ENCODE assay signal across 8 cellular contexts in genomic region chr12:32755654-32756475, GRCh38. TPM values are rescaled to one million over a fixed set of nuclear protein-coding genes. Genes with fewer than 3 reads are reported as not detected.
DNase-seq lines count a peak whose midpoint lies in the region; ATAC-seq, FAIRE-seq and TF ChIP-seq lines count a peak whose summit lies in the region.

TSS of gene YARS2 (minus strand) at chr12:32755897. CDS start at chr12:32755874, 23 bp downstream.

- ATAC-seq in HG02852 (IDR thresholded peaks at IDR 0.05; ENCODE audit: unreplicated experiment) (peak; percentile 90), left ventricle myocardium superior (peak; percentile 100), psoas muscle (peak; percentile 98 to 99 (median 99))

- peak within 1 kb of the TSS; percentile 93 for H3K27ac ChIP-seq in psoas muscle
- H3K27ac ChIP-seq in uterus: peak within 1 kb of the TSS; percentile 89 to 96

- peak; percentile 99 for FAIRE-seq in GM12891 (lab: Jason Lieb, UNC)

- intact Hi-C loops in T-helper 1 cell treated with Interleukin-12 subunit alpha and Interleukin-12 subunit beta and Interleukin-4 antibody, amounts not matched to agents 30 ng/mL and 1 ng/mL, for 36 hours (cut with micrococcal nuclease): loop anchor here (1.0 to 10.0 kb wide), 16 partner anchors 77 to 2001 kb away; partner anchors contain the start of genes ALG10, AMN1, CAPRIN2 and DNM1L
- intact Hi-C loops in left ventricle myocardium superior (cut with micrococcal nuclease) (loop anchor here (5.0 to 10.0 kb wide), 2 partner anchors 159 to 1266 kb away; partner anchors contain the start of gene ALG10), psoas muscle (cut with DNase I) (loop anchor here (2.0 to 5.0 kb wide), 4 partner anchors 161 to 1266 kb away; partner anchors contain the start of gene ALG10 (in 1 of the 2)), uterus (cut with DNase I; ENCODE audit: low total_unique reads) (no loop called here)

- peak; percentile 94 for TF ChIP-seq POLR2A in GM12891 (IDR thresholded peaks at IDR 0.05; ENCODE audit: low read depth, low read length)
- TF ChIP-seq POLR2A in uterus (IDR thresholded peaks at IDR 0.05): peak in 1 of 2 donors; percentile 57

- peaks cover 0 to 32% of the 10 kb centered on the region in 2 donors for H3K36me3 ChIP-seq in psoas muscle (ENCODE audit: insufficient read depth in 1 of 2, low read depth in 1 of 2)
- H3K36me3 ChIP-seq in uterus: no peaks in the 10 kb centered on the region

- no peaks in the 10 kb centered on the region for H3K9me3 ChIP-seq in psoas muscle
- no peaks in the 10 kb centered on the region for H3K9me3 ChIP-seq in uterus

- peak; percentile 43 for DNase-seq in GM12891 (ENCODE audit: insufficient read length, low spot score)
- peak; percentile 100 for DNase-seq in NCI-H146 (lab: John Stamatoyannopoulos, UW)
- peak; percentile 95 for DNase-seq in amniotic stem cell (lab: John Stamatoyannopoulos, UW)
- peak; percentile 94 for DNase-seq in left ventricle myocardium superior
- DNase-seq in psoas muscle: peak; percentile 92 to 95
- peak; percentile 92 to 96 for DNase-seq in uterus

- WGBS in psoas muscle, 3 donors: 0 to 1% (median 0%) methylated on average over 39 of the region's 39 CpGs

- H3K4me1 ChIP-seq in psoas muscle (peaks cover 10% of the 10 kb centered on the region), uterus (no peaks in the 10 kb centered on the region)

- TF ChIP-seq CTCF in psoas muscle (IDR thresholded peaks at IDR 0.05): peak; percentile 83
- peak; percentile 67 to 85 (median 81) for TF ChIP-seq CTCF in uterus (IDR thresholded peaks at IDR 0.05)

- no peaks in the 10 kb centered on the region for H3K27me3 ChIP-seq in psoas muscle (ENCODE audit: insufficient read depth in 3 of 3, low read length in 2 of 3)
- no peaks in the 10 kb centered on the region for H3K27me3 ChIP-seq in uterus

- H3K4me3 ChIP-seq in psoas muscle: peak within 1 kb of the TSS; percentile 97
- H3K4me3 ChIP-seq in uterus: peak within 1 kb of the TSS; percentile 69 to 87

TF ChIP-seq in GM12891, 5 proteins besides CTCF, POLR2A, EP300 and RAD21:
- peak; percentile 46; the same call in 1 of the 2 replicates for TF ChIP-seq POU2F2 (IDR thresholded peaks at IDR 0.05; ENCODE audit: low read depth, low read length)
- TF ChIP-seq TAF1 (IDR thresholded peaks at IDR 0.05; ENCODE audit: low read depth, low read length): peak; percentile 91
- no peak for TF ChIP-seq SPI1 (IDR thresholded peaks at IDR 0.05; ENCODE audit: low read depth, low read length)
- no peak for TF ChIP-seq PAX5 (IDR thresholded peaks at IDR 0.05; ENCODE audit: insufficient read depth, low read length, severe bottlenecking)
- peak; percentile 83 for TF ChIP-seq POLR2AphosphoS5 (IDR thresholded peaks at IDR 0.05; ENCODE audit: low read depth, low read length)

RNA-seq across cellular contexts. Expression of gene YARS2, which starts in this region (rescaled TPM):
- 14.6 TPM for polyA plus RNA-seq in GM12891 (2012; ENCODE audit: low read depth, missing spikeins)
- total RNA-seq in T-helper 1 cell treated with Interleukin-12 subunit alpha and Interleukin-12 subunit beta and Interleukin-4 antibody, amounts not matched to agents 30 ng/mL and 1 ng/mL, for 36 hours: 16.9 and 20.5 TPM in 2 replicates
- total RNA-seq in left ventricle myocardium superior (11.8 TPM), psoas muscle (10 to 100 TPM; 11.0 to 17.3 (median 13.2) TPM), uterus (10 to 100 TPM; 14.3 to 40.0 (median 15.2) TPM)
- 10 to 100 TPM; 16.8 to 20.3 (median 17.3) TPM for polyA plus RNA-seq in psoas muscle

Comparison
In these comparisons a context has a peak if more than half of its experiments do, and no peak if none do; other contexts are left out.
1. Peak in every context shown above with its lines: DNase-seq, ATAC-seq, H3K4me3 ChIP-seq and H3K27ac ChIP-seq.
2. DNase-seq: peak in every context shown above with its lines; median percentile 100 in NCI-H146; 95 in amniotic stem cell; 94 in left ventricle myocardium superior; 94 in uterus; 94 in psoas muscle; 43 in GM12891.